In genomic region chr17:66517336-66518009, GRCh38 we compare ENCODE assay signal across 17 cellular contexts.
DNase-seq lines count a peak whose midpoint lies in the region; ATAC-seq and TF ChIP-seq lines count a peak whose summit lies in the region.
"Had no signal": no experiment of that assay in that cellular context is flagged by ENCODE, and none has a peak within 500 bp of the region (broad histone marks: within the 10 kb centered on the region; RNA-seq: fewer than 3 reads in every experiment).

No MANE protein-coding gene starts in this region.

- no peak overlapping the region for H3K9ac ChIP-seq in endodermal cell (ENCODE audit: extremely low read depth, low read length, poor library complexity, severe bottlenecking)

- peaks cover 0 to 2% of the 10 kb centered on the region in 2 donors for H3K27me3 Mint-ChIP-seq in natural killer cell treated with Interleukin-12 subunit alpha and Interleukin-12 subunit beta and Interleukin-15 and Interleukin-18, amount 100 ng/mL, for 72 hours
- no peaks in the 10 kb centered on the region for H3K27me3 Mint-ChIP-seq in natural killer cell (ENCODE audit: low read depth in 2 of 2)
- H3K27me3 Mint-ChIP-seq in T-helper 1 cell treated with Interleukin-12 subunit alpha and Interleukin-12 subunit beta and Interleukin-4 antibody, amounts not matched to agents 30 μg/mL and 1 μg/mL, for 36 hours (ENCODE audit: low read depth) = no peaks in the 10 kb centered on the region
- no peaks in the 10 kb centered on the region for H3K27me3 Mint-ChIP-seq in endodermal cell (ENCODE audit: insufficient read depth)

- peak overlapping the region; percentile 67 for H3K27ac ChIP-seq in caudate nucleus (ENCODE audit: low read depth, low read length)
- peak overlapping the region; percentile 35 for H3K27ac ChIP-seq in substantia nigra (ENCODE audit: low read depth, low read length, poor library complexity, severe bottlenecking)
- no peak overlapping the region for H3K27ac ChIP-seq in endodermal cell (ENCODE audit: low read depth, low read length)
- H3K27ac ChIP-seq: colonic mucosa, left lung had no signal

- intact Hi-C loops in natural killer cell (cut with micrococcal nuclease) = no loop called here

- TF ChIP-seq CTCF in natural killer cell (IDR thresholded peaks at IDR 0.05) (no peak), endodermal cell (conservative IDR thresholded peaks at IDR 0.05) (no peak)

- peak overlapping the region; percentile 12 for H3K4me3 Mint-ChIP-seq in natural killer cell treated with Interleukin-12 subunit alpha and Interleukin-12 subunit beta and Interleukin-15 and Interleukin-18, amount 100 ng/mL, for 72 hours
- H3K4me3 Mint-ChIP-seq in natural killer cell (no peak overlapping the region), endodermal cell (no peak overlapping the region)
- peak overlapping the region; percentile 40 for H3K4me3 Mint-ChIP-seq in T-helper 1 cell treated with Interleukin-12 subunit alpha and Interleukin-12 subunit beta and Interleukin-4 antibody, amounts not matched to agents 30 μg/mL and 1 μg/mL, for 36 hours
- H3K4me3 Mint-ChIP-seq: WTC11 had no signal

- H3K4me1 Mint-ChIP-seq in natural killer cell treated with Interleukin-12 subunit alpha and Interleukin-12 subunit beta and Interleukin-15 and Interleukin-18, amount 100 ng/mL, for 72 hours (ENCODE audit: low read depth in 2 of 2) = peaks cover 22 to 25% of the 10 kb centered on the region in 2 donors
- H3K4me1 Mint-ChIP-seq in natural killer cell (peaks cover 4 to 9% of the 10 kb centered on the region in 2 donors), endodermal cell (peaks cover 6% of the 10 kb centered on the region)
- H3K4me1 Mint-ChIP-seq in T-helper 1 cell treated with Interleukin-12 subunit alpha and Interleukin-12 subunit beta and Interleukin-4 antibody, amounts not matched to agents 30 μg/mL and 1 μg/mL, for 36 hours (ENCODE audit: low read depth) = peaks cover 44% of the 10 kb centered on the region

- WGBS in endodermal cell (ENCODE audit: insufficient coverage in 1 of 2, insufficient read length in 1 of 2), 2 experiments = 69 to 93% methylated on average over 4 to 9 of the region's 9 CpGs

- no peaks in the 10 kb centered on the region for H3K9me3 Mint-ChIP-seq in natural killer cell treated with Interleukin-12 subunit alpha and Interleukin-12 subunit beta and Interleukin-15 and Interleukin-18, amount 100 ng/mL, for 72 hours
- H3K9me3 Mint-ChIP-seq in natural killer cell (no peaks in the 10 kb centered on the region), endodermal cell (no peaks in the 10 kb centered on the region)
- H3K9me3 Mint-ChIP-seq in T-helper 1 cell treated with Interleukin-12 subunit alpha and Interleukin-12 subunit beta and Interleukin-4 antibody, amounts not matched to agents 30 μg/mL and 1 μg/mL, for 36 hours = peaks cover 3% of the 10 kb centered on the region
- H3K9me3 Mint-ChIP-seq: WTC11 had no signal

- peak overlapping the region in 1 of 2 donors; percentile 39 for H3K27ac Mint-ChIP-seq in natural killer cell treated with Interleukin-12 subunit alpha and Interleukin-12 subunit beta and Interleukin-15 and Interleukin-18, amount 100 ng/mL, for 72 hours
- H3K27ac Mint-ChIP-seq in natural killer cell = no peak overlapping the region
- H3K27ac Mint-ChIP-seq in T-helper 1 cell treated with Interleukin-12 subunit alpha and Interleukin-12 subunit beta and Interleukin-4 antibody, amounts not matched to agents 30 μg/mL and 1 μg/mL, for 36 hours = peak overlapping the region; percentile 82
- no peak overlapping the region for H3K27ac Mint-ChIP-seq in endodermal cell
- H3K27ac Mint-ChIP-seq: WTC11 had no signal

- no peaks in the 10 kb centered on the region for H3K36me3 ChIP-seq in endodermal cell (ENCODE audit: control insufficient read depth, insufficient read depth, low read length)
- H3K36me3 ChIP-seq: colonic mucosa, left lung had no signal

- no peak overlapping the region for H3K4me3 ChIP-seq in endodermal cell (ENCODE audit: low read length)
- H3K4me3 ChIP-seq: colonic mucosa, GM12878, left lung, smooth muscle cell had no signal

- no peaks in the 10 kb centered on the region for H3K9me3 ChIP-seq in endodermal cell (ENCODE audit: control insufficient read depth, low read length)
- H3K9me3 ChIP-seq: colonic mucosa, left lung had no signal

- no peak for DNase-seq in natural killer cell treated with Interleukin-12 subunit alpha and Interleukin-12 subunit beta and Interleukin-15 and Interleukin-18, amount 100 ng/mL, for 72 hours (ENCODE audit: low spot score)
- DNase-seq in natural killer cell (no peak), caudate nucleus (lab: John Stamatoyannopoulos, UW) (no peak), substantia nigra (lab: John Stamatoyannopoulos, UW) (no peak), NCI-H446 (lab: John Stamatoyannopoulos, UW) (no peak), NCI-H1436 treated with DMSO at 0.1 percent for 48 hours (lab: John Stamatoyannopoulos, UW) (no peak), endodermal cell (no peak)
- DNase-seq: colonic mucosa; head of caudate nucleus; left lung; midbrain; SHP77 treated with DMSO at 0.1 percent for 48 hours; stimulated activated CD4-positive, alpha-beta T cell treated with anti-CD3 and anti-CD28 coated beads, Interleukin-2, amount 100 ng/mL, for 48 hours had no signal

- no peaks in the 10 kb centered on the region for H3K4me1 ChIP-seq in endodermal cell (ENCODE audit: control insufficient read depth, insufficient read depth, low read length)
- H3K4me1 ChIP-seq: colonic mucosa, left lung had no signal

- no peak for ATAC-seq in natural killer cell treated with Interleukin-12 subunit alpha and Interleukin-12 subunit beta and Interleukin-15 and Interleukin-18, amount 100 ng/mL, for 72 hours
- no peak for ATAC-seq in natural killer cell
- ATAC-seq: GM12878, left lung, WTC11 had no signal

- H3K36me3 Mint-ChIP-seq in natural killer cell treated with Interleukin-12 subunit alpha and Interleukin-12 subunit beta and Interleukin-15 and Interleukin-18, amount 100 ng/mL, for 72 hours = no peaks in the 10 kb centered on the region
- H3K36me3 Mint-ChIP-seq in natural killer cell (no peaks in the 10 kb centered on the region), endodermal cell (ENCODE audit: low read depth) (no peaks in the 10 kb centered on the region)
- peaks cover 20% of the 10 kb centered on the region for H3K36me3 Mint-ChIP-seq in T-helper 1 cell treated with Interleukin-12 subunit alpha and Interleukin-12 subunit beta and Interleukin-4 antibody, amounts not matched to agents 30 μg/mL and 1 μg/mL, for 36 hours (ENCODE audit: low read depth)
- H3K36me3 Mint-ChIP-seq: WTC11 had no signal

- no peaks in the 10 kb centered on the region for H3K27me3 ChIP-seq in endodermal cell (ENCODE audit: control insufficient read depth, insufficient read depth, low read length, poor library complexity, severe bottlenecking)
- H3K27me3 ChIP-seq: colonic mucosa, left lung had no signal

Comparison
In these comparisons a context has a peak if more than half of its experiments do, and no peak if none do; other contexts are left out.
1. H3K4me3 Mint-ChIP-seq: peak in natural killer cell treated with Interleukin-12 subunit alpha and Interleukin-12 subunit beta and Interleukin-15 and Interleukin-18, amount 100 ng/mL, for 72 hours (single experiment) and T-helper 1 cell treated with Interleukin-12 subunit alpha and Interleukin-12 subunit beta and Interleukin-4 antibody, amounts not matched to agents 30 μg/mL and 1 μg/mL, for 36 hours (single experiment); none in natural killer cell (single experiment) and endodermal cell (single experiment).